8 cellular contexts compared by ENCODE assay signal in the genomic region with DNA sequence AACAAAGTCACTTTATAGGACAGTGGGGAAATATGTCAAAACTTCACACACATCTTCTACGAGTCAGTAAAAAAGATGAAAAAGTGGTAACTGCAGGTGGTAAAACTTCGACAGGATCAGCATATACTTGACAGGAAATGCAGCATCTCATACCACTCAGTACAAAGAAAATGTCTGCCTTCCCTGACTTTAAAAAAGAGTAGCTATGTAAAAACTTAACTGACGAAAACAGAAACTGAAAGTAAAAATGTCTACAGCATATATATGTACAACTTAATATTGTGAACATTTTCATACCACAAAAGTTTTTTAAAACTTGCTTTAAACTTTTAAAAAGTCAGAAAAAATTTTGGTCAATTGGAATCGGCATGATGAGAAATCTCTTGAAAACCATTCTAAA. TPM values are rescaled to one million over a fixed set of nuclear protein-coding genes. Genes with fewer than 3 reads are reported as not detected.
A peak's percentile ranks its signal among the peaks of the same experiment; 100 is the strongest.
DNase-seq lines count a peak whose midpoint lies in the region; TF ChIP-seq lines count a peak whose summit lies in the region.

No MANE protein-coding gene starts in this region.

- TF ChIP-seq EP300 in ovary (IDR thresholded peaks at IDR 0.05): no peak

- peaks cover 27% of the 10 kb centered on the region for H3K36me3 Mint-ChIP-seq in activated naive CD4-positive, alpha-beta T cell treated with anti-CD3 and anti-CD28 coated beads, Interleukin-2, amount 10 ng/mL, durations not matched to agents 7 days and 5 days

- H3K9me3 ChIP-seq in SJSA1 (replicated peaks) (no peaks in the 10 kb centered on the region), ovary (no peaks in the 10 kb centered on the region)

- CTCF ChIA-PET in activated naive CD4-positive, alpha-beta T cell treated with anti-CD3 and anti-CD28 coated beads, Interleukin-2, amount 10 ng/mL, durations not matched to agents 7 days and 5 days (lab: Charles Lee): interaction anchor here (0.8 to 2.8 kb wide), 4 partner anchors 25 to 121 kb away, joined by 4 to 16 read pairs (median 4); no protein-coding TSS in a partner anchor

- WGBS in ovary, 3 donors: 4 to 6% (median 5%) methylated on average over 4 of the region's 4 CpGs

- H3K4me3 ChIP-seq in SJSA1 (peak overlapping the region; percentile 65), ovary (peak overlapping the region; percentile 74)

- no peaks in the 10 kb centered on the region for H3K27me3 Mint-ChIP-seq in activated naive CD4-positive, alpha-beta T cell treated with anti-CD3 and anti-CD28 coated beads, Interleukin-2, amount 10 ng/mL, durations not matched to agents 7 days and 5 days

- H3K9me3 Mint-ChIP-seq in activated naive CD4-positive, alpha-beta T cell treated with anti-CD3 and anti-CD28 coated beads, Interleukin-2, amount 10 ng/mL, durations not matched to agents 7 days and 5 days: no peaks in the 10 kb centered on the region

- no peak for DNase-seq in activated naive CD4-positive, alpha-beta T cell treated with anti-CD3 and anti-CD28 coated beads, Interleukin-2, amount 10 ng/mL, durations not matched to agents 7 days and 5 days
- no peak for DNase-seq in activated naive CD4-positive, alpha-beta T cell (lab: John Stamatoyannopoulos, UW)
- DNase-seq in SJSA1 (ENCODE audit: low read depth in 1 of 2, low spot score in 2 of 2) (no peak), erythroblast (lab: John Stamatoyannopoulos, UW) (peak; percentile 54 to 74), ovary (no peak), NCI-H146 (lab: John Stamatoyannopoulos, UW) (no peak), iPS-NIHi7 (ENCODE audit: extremely low spot score) (no peak), NK-92 (lab: John Stamatoyannopoulos, UW; ENCODE audit: unreplicated experiment) (no peak)

- H3K27me3 ChIP-seq in SJSA1 (replicated peaks): no peaks in the 10 kb centered on the region
- no peaks in the 10 kb centered on the region for H3K27me3 ChIP-seq in ovary

- TF ChIP-seq CTCF in ovary (IDR thresholded peaks at IDR 0.05): no peak

- H3K27ac ChIP-seq in SJSA1 (peak overlapping the region; percentile 58), ovary (no peak overlapping the region)

- H3K36me3 ChIP-seq in SJSA1: peaks cover 40% of the 10 kb centered on the region
- no peaks in the 10 kb centered on the region for H3K36me3 ChIP-seq in ovary

- TF ChIP-seq POLR2A in erythroblast (IDR thresholded peaks at IDR 0.05; ENCODE audit: low read length): no peak
- TF ChIP-seq POLR2A in ovary (IDR thresholded peaks at IDR 0.05): no peak

- H3K4me1 Mint-ChIP-seq in activated naive CD4-positive, alpha-beta T cell treated with anti-CD3 and anti-CD28 coated beads, Interleukin-2, amount 10 ng/mL, durations not matched to agents 7 days and 5 days: peaks cover 40% of the 10 kb centered on the region

- H3K4me3 Mint-ChIP-seq in activated naive CD4-positive, alpha-beta T cell treated with anti-CD3 and anti-CD28 coated beads, Interleukin-2, amount 10 ng/mL, durations not matched to agents 7 days and 5 days: peak overlapping the region; percentile 93

- H3K4me1 ChIP-seq in SJSA1 (replicated peaks) (peaks cover 19% of the 10 kb centered on the region), ovary (ENCODE audit: insufficient read depth) (peaks cover 3% of the 10 kb centered on the region)

- intact Hi-C loops in ovary (cut with DNase I): loop anchor here in 2 of 4 donors (10.0 kb wide), 1 partner anchor 109 kb away; the partner anchor contains the start of gene GPR61 (in 2 of the 2)

- H3K27ac Mint-ChIP-seq in activated naive CD4-positive, alpha-beta T cell treated with anti-CD3 and anti-CD28 coated beads, Interleukin-2, amount 10 ng/mL, durations not matched to agents 7 days and 5 days: peak overlapping the region; percentile 97

RNA-seq across cellular contexts. Expression of gene PSMA5, which starts 0.9 kb away (rescaled TPM):
- total RNA-seq in SJSA1 (2014; rRNA removed; shearing (Covaris generic)): 104 and 107 TPM in 2 replicates
- 10 to 100 TPM; 19.4 to 52.0 (median 42.2) TPM for total RNA-seq in ovary
- polyA plus RNA-seq in ovary: 10 to 100 TPM; 37.7 to 38.1 TPM

RNA-seq across cellular contexts. Expression of gene SORT1, which starts 27.7 kb away (rescaled TPM):
- 7.7 and 11.2 TPM in 2 replicates for total RNA-seq in SJSA1 (2014; rRNA removed; shearing (Covaris generic))
- total RNA-seq in ovary: 10 to 100 TPM in 4 of 7 donors, 1 to 10 TPM in 3; 4.3 to 37.0 (median 16.0) TPM
- 10 to 100 TPM in 1 of 2 donors, 1 to 10 TPM in 1; 7.9 to 32.2 TPM for polyA plus RNA-seq in ovary

RNA-seq across cellular contexts. Expression of gene SYPL2, which starts 41.0 kb away (rescaled TPM):
- 0.11 TPM in 1 of 2 replicates, not detected in the other for total RNA-seq in SJSA1 (2014; rRNA removed; shearing (Covaris generic))
- total RNA-seq in ovary: 1 to 10 TPM in 6 of 7 donors, under 1 TPM in 1; 0.31 to 4.4 (median 2.4) TPM
- polyA plus RNA-seq in ovary: 1 to 10 TPM in 1 of 2 donors, under 1 TPM in 1; 0.81 to 5.1 TPM

RNA-seq across cellular contexts. Expression of gene ATXN7L2, which starts 58.3 kb away (rescaled TPM):
- 4.1 and 5.7 TPM in 2 replicates for total RNA-seq in SJSA1 (2014; rRNA removed; shearing (Covaris generic))
- 1 to 10 TPM; 3.6 to 8.8 (median 6.7) TPM for total RNA-seq in ovary
- 1 to 10 TPM in 1 of 2 donors, under 1 TPM in 1; 0.98 to 6.5 TPM for polyA plus RNA-seq in ovary

Comparison
In these comparisons a context has a peak if more than half of its experiments do, and no peak if none do; other contexts are left out.
1. DNase-seq: peak in erythroblast (2 of 2); none in activated naive CD4-positive, alpha-beta T cell treated with anti-CD3 and anti-CD28 coated beads, Interleukin-2, amount 10 ng/mL, durations not matched to agents 7 days and 5 days (single experiment), activated naive CD4-positive, alpha-beta T cell (0 of 4), SJSA1 (0 of 2), ovary (0 of 5), NCI-H146 (single experiment), iPS-NIHi7 (single experiment) and NK-92 (single experiment).